16 cellular contexts compared by ENCODE assay signal in genomic region chr15:35606345-35606744, GRCh38.
"Had no signal": no experiment of that assay in that cellular context is flagged by ENCODE, and none has a peak within 500 bp of the region (broad histone marks: within the 10 kb centered on the region; RNA-seq: fewer than 3 reads in every experiment).

No MANE protein-coding gene starts in this region.

- H3K27ac Mint-ChIP-seq: activated naive CD8-positive, alpha-beta T cell treated with anti-CD3 and anti-CD28 coated beads, Interleukin-2, amount 10 ng/mL, durations not matched to agents 7 days and 5 days; stimulated activated naive CD8-positive, alpha-beta T cell treated with anti-CD3 and anti-CD28 coated beads, Interleukin-15, amount 100 ng/mL, for 72 hours had no signal

- H3K9me3 Mint-ChIP-seq: activated naive CD8-positive, alpha-beta T cell treated with anti-CD3 and anti-CD28 coated beads, Interleukin-2, amount 10 ng/mL, durations not matched to agents 7 days and 5 days; stimulated activated naive CD8-positive, alpha-beta T cell treated with anti-CD3 and anti-CD28 coated beads, Interleukin-15, amount 100 ng/mL, for 72 hours had no signal

- H3K4me3 Mint-ChIP-seq: activated naive CD8-positive, alpha-beta T cell treated with anti-CD3 and anti-CD28 coated beads, Interleukin-2, amount 10 ng/mL, durations not matched to agents 7 days and 5 days; nephron; stimulated activated naive CD8-positive, alpha-beta T cell treated with anti-CD3 and anti-CD28 coated beads, Interleukin-15, amount 100 ng/mL, for 72 hours had no signal

- H3K36me3 ChIP-seq: pancreas, sigmoid colon, spleen had no signal

- H3K36me3 Mint-ChIP-seq: activated naive CD8-positive, alpha-beta T cell treated with anti-CD3 and anti-CD28 coated beads, Interleukin-2, amount 10 ng/mL, durations not matched to agents 7 days and 5 days had no signal

- ATAC-seq: pancreas; stimulated activated naive CD8-positive, alpha-beta T cell treated with anti-CD3 and anti-CD28 coated beads, Interleukin-15, amount 100 ng/mL, for 72 hours had no signal

- DNase-seq: activated CD4-positive, alpha-beta T cell treated with anti-CD3 and anti-CD28 coated beads, Interleukin-2, amount 50 U/mL, for 4 hours; activated CD4-positive, CD25-positive, alpha-beta regulatory T cell treated with anti-CD3 and anti-CD28 coated beads, Interleukin-2, amount 50 U/mL, for 72 hours; activated naive CD4-positive, alpha-beta T cell; activated naive CD8-positive, alpha-beta T cell treated with anti-CD3 and anti-CD28 coated beads, Interleukin-2, amount 10 ng/mL, durations not matched to agents 7 days and 5 days; activated T-cell treated with anti-CD3 and anti-CD28 coated beads for 4 hours; cerebellar nuclear complex; dermis blood vessel endothelial cell; hippocampal formation; kidney; mesenchymal stem cell; pancreas; sigmoid colon; spleen; stimulated activated naive CD8-positive, alpha-beta T cell treated with anti-CD3 and anti-CD28 coated beads, Interleukin-15, amount 100 ng/mL, for 72 hours; testis had no signal

- H3K4me1 ChIP-seq: pancreas, spleen, testis had no signal

- H3K4me3 ChIP-seq: pancreas, sigmoid colon, spleen, testis had no signal

- H3K27me3 ChIP-seq: pancreas, sigmoid colon, spleen, testis had no signal

- H3K4me1 Mint-ChIP-seq: activated naive CD8-positive, alpha-beta T cell treated with anti-CD3 and anti-CD28 coated beads, Interleukin-2, amount 10 ng/mL, durations not matched to agents 7 days and 5 days; stimulated activated naive CD8-positive, alpha-beta T cell treated with anti-CD3 and anti-CD28 coated beads, Interleukin-15, amount 100 ng/mL, for 72 hours had no signal

- FAIRE-seq: kidney, pancreas had no signal

- H3K9me3 ChIP-seq: pancreas, sigmoid colon, testis had no signal

- H3K27ac ChIP-seq: pancreas, sigmoid colon, spleen, testis had no signal

- H3K27me3 Mint-ChIP-seq: activated naive CD8-positive, alpha-beta T cell treated with anti-CD3 and anti-CD28 coated beads, Interleukin-2, amount 10 ng/mL, durations not matched to agents 7 days and 5 days; stimulated activated naive CD8-positive, alpha-beta T cell treated with anti-CD3 and anti-CD28 coated beads, Interleukin-15, amount 100 ng/mL, for 72 hours had no signal
